Comparison of ENCODE assay signal across 27 cellular contexts in the genomic region with DNA sequence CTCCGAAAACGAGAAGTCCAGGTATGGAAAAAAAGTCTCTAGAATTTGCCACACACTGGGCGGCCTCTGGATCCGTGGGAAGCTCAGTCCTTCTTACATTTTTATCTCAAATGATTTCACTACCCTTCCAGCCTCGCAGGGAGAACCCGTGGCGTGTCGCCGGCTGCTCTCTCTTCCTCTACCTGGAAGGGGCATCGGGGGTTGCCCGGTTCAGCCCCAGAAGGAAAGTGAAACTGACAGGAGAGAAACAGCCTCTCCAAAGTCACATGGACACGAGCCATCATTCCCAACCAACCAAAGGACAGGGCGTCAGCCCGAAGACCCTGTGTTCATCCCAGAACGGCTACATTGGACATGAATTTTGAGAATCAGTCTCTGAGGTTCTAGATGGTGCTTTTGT.
"Had no signal": no experiment of that assay in that cellular context is flagged by ENCODE, and none has a peak within 500 bp of the region (broad histone marks: within the 10 kb centered on the region; RNA-seq: fewer than 3 reads in every experiment).

No MANE protein-coding gene starts in this region.

- H3K36me3 Mint-ChIP-seq: natural killer cell treated with Interleukin-12 subunit alpha and Interleukin-12 subunit beta and Interleukin-15 and Interleukin-18, amount 100 ng/mL, for 72 hours; stimulated activated memory B cell treated with anti-CD40 and anti-IgM and Interleukin-4, amounts not matched to agents 10 μg/mL and 1 μg/mL and 100 μg/mL, for 72 hours had no signal

- H3K4me3 Mint-ChIP-seq: activated CD4-positive, alpha-beta memory T cell treated with anti-CD3 and anti-CD28 coated beads, Interleukin-2, amount 10 ng/mL, durations not matched to agents 7 days and 5 days; activated CD4-positive, alpha-beta T cell treated with anti-CD3 and anti-CD28 coated beads, Interleukin-2, amount 10 ng/mL, durations not matched to agents 7 days and 5 days; natural killer cell treated with Interleukin-12 subunit alpha and Interleukin-12 subunit beta and Interleukin-15 and Interleukin-18, amount 100 ng/mL, for 72 hours; stimulated activated memory B cell treated with anti-CD40 and anti-IgM and Interleukin-4, amounts not matched to agents 10 μg/mL and 1 μg/mL and 100 μg/mL, for 72 hours; stimulated activated naive CD8-positive, alpha-beta T cell treated with anti-CD3 and anti-CD28 coated beads, Interleukin-15, amount 100 ng/mL, for 72 hours; WTC11 had no signal

- ATAC-seq: activated naive CD4-positive, alpha-beta T cell treated with anti-CD3 and anti-CD28 coated beads, Interleukin-2, amount 50 U/mL, for 72 hours; mucosa of descending colon; natural killer cell treated with Interleukin-12 subunit alpha and Interleukin-12 subunit beta and Interleukin-15 and Interleukin-18, amount 100 ng/mL, for 72 hours; sciatic nerve; stimulated activated memory B cell treated with anti-CD40 and anti-IgM and Interleukin-4, amounts not matched to agents 10 μg/mL and 1 μg/mL and 100 μg/mL, for 72 hours; stimulated activated naive CD8-positive, alpha-beta T cell treated with anti-CD3 and anti-CD28 coated beads, Interleukin-15, amount 100 ng/mL, for 72 hours; WTC11 had no signal

- H3K4me3 ChIP-seq: colonic mucosa, left ventricle myocardium inferior, lung, mucosa of descending colon, skin epidermis, thyroid gland, upper lobe of left lung, vagina had no signal

- H3K9me3 ChIP-seq: colonic mucosa, mucosa of descending colon, thyroid gland had no signal

- H3K27ac ChIP-seq: colonic mucosa, left ventricle myocardium inferior, skin epidermis, thyroid gland, upper lobe of left lung, vagina had no signal

- H3K4me1 ChIP-seq: colonic mucosa, thyroid gland had no signal

- H3K36me3 ChIP-seq: colonic mucosa, left ventricle myocardium inferior, thyroid gland, upper lobe of left lung, vagina had no signal

- H3K27me3 Mint-ChIP-seq: stimulated activated memory B cell treated with anti-CD40 and anti-IgM and Interleukin-4, amounts not matched to agents 10 μg/mL and 1 μg/mL and 100 μg/mL, for 72 hours; stimulated activated naive CD8-positive, alpha-beta T cell treated with anti-CD3 and anti-CD28 coated beads, Interleukin-15, amount 100 ng/mL, for 72 hours had no signal

- H3K27ac Mint-ChIP-seq: activated CD4-positive, alpha-beta memory T cell treated with anti-CD3 and anti-CD28 coated beads, Interleukin-2, amount 10 ng/mL, durations not matched to agents 7 days and 5 days; activated CD4-positive, alpha-beta T cell treated with anti-CD3 and anti-CD28 coated beads, Interleukin-2, amount 10 ng/mL, durations not matched to agents 7 days and 5 days; activated naive CD4-positive, alpha-beta T cell treated with anti-CD3 and anti-CD28 coated beads, Interleukin-2, amount 50 U/mL, for 72 hours; activated T-helper 2 cell treated with anti-CD3 and anti-CD28 coated beads, Interferon-gamma antibody, Interleukin-2, Interleukin-4, amounts not matched to agents 10 μg/mL and 5 μg/mL and 100 μg/mL, durations not matched to agents 14 hours and 24 hours and 36 hours; natural killer cell treated with Interleukin-12 subunit alpha and Interleukin-12 subunit beta and Interleukin-15 and Interleukin-18, amount 100 ng/mL, for 72 hours; progenitor cell of endocrine pancreas; stimulated activated memory B cell treated with anti-CD40 and anti-IgM and Interleukin-4, amounts not matched to agents 10 μg/mL and 1 μg/mL and 100 μg/mL, for 72 hours; stimulated activated naive CD8-positive, alpha-beta T cell treated with anti-CD3 and anti-CD28 coated beads, Interleukin-15, amount 100 ng/mL, for 72 hours; WTC11 had no signal

- H3K27me3 ChIP-seq: colonic mucosa, dorsolateral prefrontal cortex, thyroid gland, upper lobe of left lung, vagina had no signal

- H3K4me1 Mint-ChIP-seq: stimulated activated memory B cell treated with anti-CD40 and anti-IgM and Interleukin-4, amounts not matched to agents 10 μg/mL and 1 μg/mL and 100 μg/mL, for 72 hours; WTC11 had no signal

- DNase-seq: activated CD4-positive, alpha-beta memory T cell treated with anti-CD3 and anti-CD28 coated beads, Interleukin-2, amount 10 ng/mL, durations not matched to agents 7 days and 5 days; activated CD4-positive, alpha-beta T cell treated with anti-CD3 and anti-CD28 coated beads for 1 hour; activated CD4-positive, alpha-beta T cell treated with anti-CD3 and anti-CD28 coated beads, Interleukin-2, amount 10 ng/mL, durations not matched to agents 7 days and 5 days; activated T-cell treated with anti-CD3 and anti-CD28 coated beads, Interleukin-2, amount 50 U/mL, for 48 hours; colonic mucosa; dorsolateral prefrontal cortex; effector memory CD4-positive, alpha-beta T cell; left ventricle myocardium inferior; mesendoderm; mucosa of descending colon; stimulated activated CD4-positive, alpha-beta T cell treated with anti-CD3 and anti-CD28 coated beads, Interleukin-4, amount 100 ng/mL, for 24 hours; stimulated activated CD8-positive, alpha-beta memory T cell treated with anti-CD3 and anti-CD28 coated beads, Interleukin-4, amount 100 ng/mL, for 48 hours; stimulated activated naive CD8-positive, alpha-beta T cell treated with anti-CD3 and anti-CD28 coated beads, Interleukin-15, amount 100 ng/mL, for 72 hours; substantia nigra; T-helper 2 cell; thyroid gland; upper lobe of left lung had no signal
